In the genomic region with DNA sequence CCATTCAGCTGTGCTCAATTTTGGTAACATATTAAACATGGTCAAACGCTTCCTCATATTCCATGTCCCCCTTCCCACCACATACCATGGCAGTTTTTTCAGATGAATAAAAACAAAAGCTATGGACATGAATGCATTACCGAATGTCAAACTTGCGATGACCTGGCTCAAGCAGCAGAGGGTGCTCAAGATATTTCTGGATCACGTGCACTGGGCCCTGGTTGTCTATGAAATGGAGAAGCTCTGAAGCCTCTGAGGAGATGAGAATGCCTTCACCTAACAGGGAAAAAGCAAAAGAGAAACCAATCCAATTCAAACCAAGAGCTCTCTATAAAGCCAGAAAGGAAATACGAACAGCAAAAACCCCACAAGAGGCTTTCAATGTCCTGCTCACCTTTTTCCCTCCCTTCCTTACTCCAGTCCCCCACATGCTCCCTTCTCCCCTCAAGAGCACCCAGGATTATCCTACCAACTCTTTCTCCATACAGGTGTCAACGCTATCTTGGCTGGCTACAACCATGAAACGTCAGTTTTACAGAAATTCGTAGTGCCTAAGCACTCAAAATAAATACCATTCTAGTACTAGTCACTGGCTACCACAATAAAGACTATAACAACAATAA, we compare ENCODE assay signal across 9 cellular contexts. TPM values are rescaled to one million over a fixed set of nuclear protein-coding genes. Genes with fewer than 3 reads are reported as not detected.
DNase-seq lines count a peak whose midpoint lies in the region; ATAC-seq and FAIRE-seq lines count a peak whose summit lies in the region.
"Not testable (repeated sequence)": the region's sequence is repeated elsewhere in the genome, so short reads cannot be mapped to it uniquely, and the experiment has no call there.
"Had no signal": no experiment of that assay in that cellular context is flagged by ENCODE, and none has a peak within 500 bp of the region (broad histone marks: within the 10 kb centered on the region; RNA-seq: fewer than 3 reads in every experiment).

No MANE protein-coding gene starts in this region.

- intact Hi-C loops in left colon (cut with DNase I, micrococcal nuclease); aorta (cut with DNase I): not testable (repeated sequence)

- H3K36me3 Mint-ChIP-seq in activated T-helper 17 cell treated with anti-CD3 and anti-CD28 coated beads, Interleukin-2, amount 50 U/mL, for 72 hours (ENCODE audit: low read depth): not testable (repeated sequence)

- ATAC-seq in GM18520 (IDR thresholded peaks at IDR 0.05; ENCODE audit: unreplicated experiment) (peak; percentile 45), GM21360 (IDR thresholded peaks at IDR 0.05; ENCODE audit: unreplicated experiment) (peak; percentile 79), HG02588 (IDR thresholded peaks at IDR 0.05; ENCODE audit: unreplicated experiment) (peak; percentile 67), HG03066 (IDR thresholded peaks at IDR 0.05; ENCODE audit: low read depth, unreplicated experiment) (peak; percentile 86), left colon (peak; percentile 89), aorta (ENCODE audit: low FRiP score) (peak; percentile 64)
- ATAC-seq in activated T-helper 17 cell treated with anti-CD3 and anti-CD28 coated beads, Interleukin-2, amount 50 U/mL, for 72 hours (replicated peaks): peak; percentile 76

- not testable (repeated sequence) for H3K27me3 ChIP-seq in aorta (ENCODE audit: control insufficient read depth in 1 of 2, insufficient read depth in 2 of 2, low read length in 1 of 2)

- not testable (repeated sequence) for H3K36me3 ChIP-seq in aorta (ENCODE audit: control insufficient read depth in 1 of 2, insufficient read depth in 2 of 2, low read length in 1 of 2)

- not testable (repeated sequence) for H3K4me3 Mint-ChIP-seq in activated T-helper 17 cell treated with anti-CD3 and anti-CD28 coated beads, Interleukin-2, amount 50 U/mL, for 72 hours

- not testable (repeated sequence) for H3K4me1 ChIP-seq in aorta (ENCODE audit: control insufficient read depth in 1 of 2, insufficient read depth in 2 of 2, low read length in 2 of 2)

- not testable (repeated sequence) for H3K4me1 Mint-ChIP-seq in activated T-helper 17 cell treated with anti-CD3 and anti-CD28 coated beads, Interleukin-2, amount 50 U/mL, for 72 hours

- H3K27me3 Mint-ChIP-seq in activated T-helper 17 cell treated with anti-CD3 and anti-CD28 coated beads, Interleukin-2, amount 50 U/mL, for 72 hours: not testable (repeated sequence)

- H3K9me3 Mint-ChIP-seq in activated T-helper 17 cell treated with anti-CD3 and anti-CD28 coated beads, Interleukin-2, amount 50 U/mL, for 72 hours: not testable (repeated sequence)

- H3K4me3 ChIP-seq in aorta (ENCODE audit: low read length in 2 of 2): not testable (repeated sequence)

- no CpG with 5 or more reads among the region's 8 CpGs for WGBS in aorta, 2 donors

- H3K9me3 ChIP-seq in aorta (ENCODE audit: control insufficient read depth, low read length): not testable (repeated sequence)

- not testable (repeated sequence) for H3K27ac Mint-ChIP-seq in activated T-helper 17 cell treated with anti-CD3 and anti-CD28 coated beads, Interleukin-2, amount 50 U/mL, for 72 hours

- not testable (repeated sequence) for DNase-seq in HTR-8/SVneo (ENCODE audit: insufficient read length, low spot score); left colon; aorta

- H3K27ac ChIP-seq in aorta (ENCODE audit: low read depth in 1 of 2, low read length in 2 of 2): not testable (repeated sequence)

- peak; percentile 40 for FAIRE-seq in HTR-8/SVneo (lab: Jason Lieb, UNC)

RNA-seq across cellular contexts. Expression of gene LIMS3, which starts 27.2 kb away (rescaled TPM):
- 1 to 10 TPM in 1 of 2 donors, under 1 TPM in 1; 0.65 to 2.8 TPM for total RNA-seq in activated T-helper 17 cell treated with anti-CD3 and anti-CD28 coated beads, Interleukin-2, amount 50 U/mL, for 72 hours
- total RNA-seq in left colon (1 to 10 TPM; 1.3 to 1.9 TPM), aorta (10 to 100 TPM; 16.6 to 21.7 TPM)
- 1 to 10 TPM in 1 of 2 donors, not detected in 1; 4.7 TPM for polyA plus RNA-seq in aorta
- total RNA-seq: H7 had no signal

Comparison
In these comparisons a context has a peak if more than half of its experiments do, and no peak if none do; other contexts are left out.
1. RNA of gene LIMS3, which starts 27.2 kb away (total RNA-seq): 16.6 to 21.7 TPM in aorta; 0.65 to 2.8 TPM in activated T-helper 17 cell treated with anti-CD3 and anti-CD28 coated beads, Interleukin-2, amount 50 U/mL, for 72 hours and 1.3 to 1.9 TPM in left colon; every median in the first group is over 4 times any median in the second.
2. Peak in every context shown above with its lines, with median percentiles within 50 percentile points of each other: ATAC-seq.